28 cellular contexts compared by ENCODE assay signal in genomic region chr3:13663781-13664535, GRCh38.
"Had no signal": no experiment of that assay in that cellular context is flagged by ENCODE, and none has a peak within 500 bp of the region (broad histone marks: within the 10 kb centered on the region; RNA-seq: fewer than 3 reads in every experiment).

No MANE protein-coding gene starts in this region.

- H3K27ac ChIP-seq: stomach, suprapubic skin, testis, thoracic aorta, thyroid gland, tibial artery, tibial nerve, transverse colon, upper lobe of left lung, upper lobe of right lung, uterus, vagina had no signal

- H3K27me3 ChIP-seq: testis, thyroid gland, upper lobe of left lung, upper lobe of right lung, uterus, vagina had no signal

- DNase-seq: stimulated activated CD4-positive, alpha-beta T cell treated with anti-CD3 and anti-CD28 coated beads, Interleukin-2, amount 100 ng/mL, for 48 hours; stimulated activated CD4-positive, alpha-beta T cell treated with anti-CD3 and anti-CD28 coated beads, Interleukin-4, amount 100 ng/mL, for 1 hour; stimulated activated CD4-positive, alpha-beta T cell treated with anti-CD3 and anti-CD28 coated beads, Interleukin-4, amount 100 ng/mL, for 24 hours; stimulated activated CD4-positive, alpha-beta T cell treated with anti-CD3 and anti-CD28 coated beads, Interleukin-4, amount 100 ng/mL, for 4 hours; stimulated activated CD8-positive, alpha-beta memory T cell treated with anti-CD3 and anti-CD28 coated beads, Interleukin-4, amount 100 ng/mL, for 48 hours; stimulated activated naive B cell treated with anti-CD40 and anti-IgM and Interleukin-4, amounts not matched to agents 10 μg/mL and 1 μg/mL and 100 μg/mL, for 72 hours; stimulated activated naive CD4-positive, alpha-beta T cell; stimulated activated naive CD4-positive, alpha-beta T cell treated with Interleukin-2 at 50 U/mL for 16 hours; stimulated activated naive CD8-positive, alpha-beta T cell treated with anti-CD3 and anti-CD28 coated beads, Interleukin-15, amount 100 ng/mL, for 72 hours; stimulated activated naive CD8-positive, alpha-beta T cell treated with anti-CD3 and anti-CD28 coated beads, Interleukin-15, Interleukin-2, amounts not matched to agents 100 U/mL and 50 U/mL, for 24 hours; stomach; substantia nigra; testis; thyroid gland; tibial artery; transverse colon; trophoblast cell; upper lobe of left lung; upper lobe of right lung; uterus had no signal

- H3K4me3 ChIP-seq: stomach, suprapubic skin, testis, thoracic aorta, thyroid gland, tibial artery, tibial nerve, transverse colon, upper lobe of left lung, upper lobe of right lung, uterus, vagina had no signal

- H3K4me3 Mint-ChIP-seq: stimulated activated effector memory CD8-positive, alpha-beta T cell treated with anti-CD3 and anti-CD28 coated beads, Interleukin-12 subunit alpha, Interleukin-12 subunit beta, amount 100 ng/mL, for 72 hours; stimulated activated memory B cell treated with anti-CD40 and anti-IgM and Interleukin-4, amounts not matched to agents 10 μg/mL and 1 μg/mL and 100 μg/mL, for 72 hours; stimulated activated naive B cell treated with anti-CD40 and anti-IgM and Interleukin-4, amounts not matched to agents 10 μg/mL and 1 μg/mL and 100 μg/mL, for 72 hours; stimulated activated naive CD8-positive, alpha-beta T cell treated with anti-CD3 and anti-CD28 coated beads, Interleukin-15, amount 100 ng/mL, for 72 hours; stimulated activated naive CD8-positive, alpha-beta T cell treated with anti-CD3 and anti-CD28 coated beads, Interleukin-15, Interleukin-2, amounts not matched to agents 100 ng/mL and 50 ng/mL, for 24 hours; type B pancreatic cell had no signal

- H3K36me3 ChIP-seq: stomach, suprapubic skin, thoracic aorta, thyroid gland, tibial artery, tibial nerve, transverse colon, upper lobe of left lung, upper lobe of right lung, uterus, vagina had no signal

- ATAC-seq: stimulated activated effector memory CD8-positive, alpha-beta T cell treated with anti-CD3 and anti-CD28 coated beads, Interleukin-12 subunit alpha, Interleukin-12 subunit beta, amount 100 ng/mL, for 72 hours; stimulated activated memory B cell treated with anti-CD40 and anti-IgM and Interleukin-4, amounts not matched to agents 10 μg/mL and 1 μg/mL and 100 μg/mL, for 72 hours; stimulated activated naive B cell treated with anti-CD40 and anti-IgM and Interleukin-4, amounts not matched to agents 10 μg/mL and 1 μg/mL and 100 μg/mL, for 72 hours; stimulated activated naive CD8-positive, alpha-beta T cell treated with anti-CD3 and anti-CD28 coated beads, Interleukin-15, amount 100 ng/mL, for 72 hours; stimulated activated naive CD8-positive, alpha-beta T cell treated with anti-CD3 and anti-CD28 coated beads, Interleukin-15, Interleukin-2, amounts not matched to agents 100 U/mL and 50 U/mL, for 24 hours; upper lobe of right lung had no signal

- H3K36me3 Mint-ChIP-seq: stimulated activated effector memory CD8-positive, alpha-beta T cell treated with anti-CD3 and anti-CD28 coated beads, Interleukin-12 subunit alpha, Interleukin-12 subunit beta, amount 100 ng/mL, for 72 hours; stimulated activated memory B cell treated with anti-CD40 and anti-IgM and Interleukin-4, amounts not matched to agents 10 μg/mL and 1 μg/mL and 100 μg/mL, for 72 hours; stimulated activated naive B cell treated with anti-CD40 and anti-IgM and Interleukin-4, amounts not matched to agents 10 μg/mL and 1 μg/mL and 100 μg/mL, for 72 hours; type B pancreatic cell had no signal

- H3K9me3 Mint-ChIP-seq: stimulated activated effector memory CD8-positive, alpha-beta T cell treated with anti-CD3 and anti-CD28 coated beads, Interleukin-12 subunit alpha, Interleukin-12 subunit beta, amount 100 ng/mL, for 72 hours; stimulated activated memory B cell treated with anti-CD40 and anti-IgM and Interleukin-4, amounts not matched to agents 10 μg/mL and 1 μg/mL and 100 μg/mL, for 72 hours; stimulated activated naive CD8-positive, alpha-beta T cell treated with anti-CD3 and anti-CD28 coated beads, Interleukin-15, amount 100 ng/mL, for 72 hours; stimulated activated naive CD8-positive, alpha-beta T cell treated with anti-CD3 and anti-CD28 coated beads, Interleukin-15, Interleukin-2, amounts not matched to agents 100 ng/mL and 50 ng/mL, for 24 hours; type B pancreatic cell had no signal

- H3K4me1 ChIP-seq: stomach, suprapubic skin, testis, thyroid gland, tibial artery, tibial nerve, transverse colon, upper lobe of left lung, upper lobe of right lung, uterus, vagina had no signal

- H3K9me3 ChIP-seq: stomach, suprapubic skin, testis, thoracic aorta, thyroid gland, tibial artery, tibial nerve, transverse colon, upper lobe of left lung, upper lobe of right lung, uterus, vagina had no signal

- H3K27ac Mint-ChIP-seq: stimulated activated effector memory CD8-positive, alpha-beta T cell treated with anti-CD3 and anti-CD28 coated beads, Interleukin-12 subunit alpha, Interleukin-12 subunit beta, amount 100 ng/mL, for 72 hours; stimulated activated memory B cell treated with anti-CD40 and anti-IgM and Interleukin-4, amounts not matched to agents 10 μg/mL and 1 μg/mL and 100 μg/mL, for 72 hours; stimulated activated naive B cell treated with anti-CD40 and anti-IgM and Interleukin-4, amounts not matched to agents 10 μg/mL and 1 μg/mL and 100 μg/mL, for 72 hours; stimulated activated naive CD8-positive, alpha-beta T cell treated with anti-CD3 and anti-CD28 coated beads, Interleukin-15, amount 100 ng/mL, for 72 hours; stimulated activated naive CD8-positive, alpha-beta T cell treated with anti-CD3 and anti-CD28 coated beads, Interleukin-15, Interleukin-2, amounts not matched to agents 100 ng/mL and 50 ng/mL, for 24 hours; type B pancreatic cell had no signal

- H3K4me1 Mint-ChIP-seq: stimulated activated effector memory CD8-positive, alpha-beta T cell treated with anti-CD3 and anti-CD28 coated beads, Interleukin-12 subunit alpha, Interleukin-12 subunit beta, amount 100 ng/mL, for 72 hours; stimulated activated memory B cell treated with anti-CD40 and anti-IgM and Interleukin-4, amounts not matched to agents 10 μg/mL and 1 μg/mL and 100 μg/mL, for 72 hours; stimulated activated naive CD8-positive, alpha-beta T cell treated with anti-CD3 and anti-CD28 coated beads, Interleukin-15, amount 100 ng/mL, for 72 hours had no signal
